ENCODE assay signal across 11 cellular contexts in genomic region chr3:172065534-172065933, GRCh38. TPM values are rescaled to one million over a fixed set of nuclear protein-coding genes. Genes with fewer than 3 reads are reported as not detected.
DNase-seq lines count a peak whose midpoint lies in the region; ATAC-seq and TF ChIP-seq lines count a peak whose summit lies in the region.
"Had no signal": no experiment of that assay in that cellular context is flagged by ENCODE, and none has a peak within 500 bp of the region (broad histone marks: within the 10 kb centered on the region; RNA-seq: fewer than 3 reads in every experiment).

No MANE protein-coding gene starts in this region.

- H3K27me3 ChIP-seq in GM23338 (ENCODE audit: insufficient read depth), result no peaks in the 10 kb centered on the region

- H3K79me2 ChIP-seq in GM23338 (replicated peaks; ENCODE audit: insufficient read depth), result peaks cover 99% of the 10 kb centered on the region

- peaks cover 2% of the 10 kb centered on the region; the same call in 1 of the 3 replicates for H3K9me3 Mint-ChIP-seq in GM23338

- no peak overlapping the region for H2AFZ ChIP-seq in GM23338

- no peaks in the 10 kb centered on the region for H3K36me3 ChIP-seq in GM23338 (ENCODE audit: insufficient read depth)

- no peak for DNase-seq in GM23338 (ENCODE audit: low spot score)
- peak; percentile 70 for DNase-seq in RPMI7951 (ENCODE audit: low read depth)
- DNase-seq in fibroblast of mammary gland (ENCODE audit: low read depth), result peak; percentile 89
- DNase-seq in retinal pigment epithelial cell (ENCODE audit: low read depth), result peak; percentile 68
- DNase-seq in activated CD8-positive, alpha-beta memory T cell treated with anti-CD3 and anti-CD28 coated beads for 24 hours, result no peak
- no peak for DNase-seq in medulla oblongata (ENCODE audit: extremely low spot score)
- DNase-seq: activated gamma-delta T cell, glutamatergic neuron, NCI-H1092 treated with DMSO at 0.1 percent for 48 hours had no signal

- TF ChIP-seq CTCF in GM23338 (conservative IDR thresholded peaks at IDR 0.05; ENCODE audit: low read depth in 2 of 2) (no peak), fibroblast of mammary gland (conservative IDR thresholded peaks at IDR 0.05; ENCODE audit: control insufficient read depth, insufficient read depth, low read depth, low read length) (no peak), retinal pigment epithelial cell (conservative IDR thresholded peaks at IDR 0.05; ENCODE audit: low read depth, low read length) (no peak)

- peaks cover 20% of the 10 kb centered on the region; the same call in 2 of the 3 replicates for H3K36me3 Mint-ChIP-seq in GM23338 (ENCODE audit: low read depth)

- H3K4me3 ChIP-seq in GM23338 (no peak overlapping the region), fibroblast of mammary gland (ENCODE audit: control insufficient read depth, low read depth, low read length) (no peak overlapping the region), retinal pigment epithelial cell (ENCODE audit: low read length) (no peak overlapping the region)

- H3K27me3 Mint-ChIP-seq in GM23338 (ENCODE audit: insufficient read depth, low read depth, poor library complexity), result peaks cover 3% of the 10 kb centered on the region

- peak overlapping the region; percentile 22; the same call in 1 of the 2 replicates for H3K27ac ChIP-seq in GM23338 (ENCODE audit: low read depth)

- no peaks in the 10 kb centered on the region for H3F3A ChIP-seq in GM23338 (replicated peaks; ENCODE audit: low read depth)

- peaks cover 31% of the 10 kb centered on the region for H4K20me1 ChIP-seq in GM23338 (replicated peaks; ENCODE audit: insufficient read depth)

- H3K27ac Mint-ChIP-seq in GM23338, result no peak overlapping the region

- H3K4me3 Mint-ChIP-seq in GM23338, result no peak overlapping the region

- peaks cover 55% of the 10 kb centered on the region for H3K4me1 Mint-ChIP-seq in GM23338

- no peaks in the 10 kb centered on the region for H3K9me2 ChIP-seq in GM23338 (ENCODE audit: insufficient read depth)

- peak overlapping the region; percentile 37; the same call in 1 of the 2 replicates for H3K4me2 ChIP-seq in GM23338

- H3K4me1 ChIP-seq in GM23338 (ENCODE audit: insufficient read depth), result peaks cover 40% of the 10 kb centered on the region

- ATAC-seq in GM23338, result no peak
- no peak for ATAC-seq in GM21717 (IDR thresholded peaks at IDR 0.05; ENCODE audit: unreplicated experiment)
- no peak for ATAC-seq in GM18511 (IDR thresholded peaks at IDR 0.05; ENCODE audit: unreplicated experiment)

TF ChIP-seq in GM23338, 12 proteins besides CTCF, POLR2A, EP300 and RAD21 (continues in another document):
- TF ChIP-seq STAT1 (IDR thresholded peaks at IDR 0.05; ENCODE audit: unreplicated experiment) (no peak), EZH2 (IDR thresholded peaks at IDR 0.05; ENCODE audit: low read depth, unreplicated experiment) (no peak), REST (IDR thresholded peaks at IDR 0.05; ENCODE audit: unreplicated experiment) (no peak), ZNF114 (CRISPR knock-in tag; IDR thresholded peaks at IDR 0.05) (no peak), ZNF331 (CRISPR knock-in tag; IDR thresholded peaks at IDR 0.05; ENCODE audit: low read depth) (no peak), EZH2phosphoT487 (IDR thresholded peaks at IDR 0.05; ENCODE audit: unreplicated experiment) (no peak), ZNF462 (CRISPR knock-in tag; IDR thresholded peaks at IDR 0.05) (no peak), NANOG (IDR thresholded peaks at IDR 0.05; ENCODE audit: borderline replicate concordance) (no peak), CREB1 (CRISPR knock-in tag; IDR thresholded peaks at IDR 0.05; ENCODE audit: low read depth) (no peak)

RNA-seq across cellular contexts. Expression of gene FNDC3B, which starts 26.2 kb away (rescaled TPM):
- 45.0 and 55.4 TPM in 2 replicates for total RNA-seq in GM23338 (2014; rRNA removed; shearing (Covaris generic))
- polyA plus RNA-seq in GM23338 (2016; fragmentation: Nextera tagmentation; extraction: Ambion mirVana), result 17.8 and 19.1 TPM in 2 replicates
- 60.6 and 64.6 TPM in 2 replicates for total RNA-seq in RPMI7951 (2014; rRNA removed; shearing (Covaris generic))

Comparison
In these comparisons a context has a peak if more than half of its experiments do, and no peak if none do; other contexts are left out.
1. DNase-seq: peak in RPMI7951 (single experiment), fibroblast of mammary gland (single experiment) and retinal pigment epithelial cell (single experiment); none in GM23338 (single experiment), activated CD8-positive, alpha-beta memory T cell treated with anti-CD3 and anti-CD28 coated beads for 24 hours (single experiment) and medulla oblongata (single experiment).